ENCODE assay signal across 21 cellular contexts in the genomic region with DNA sequence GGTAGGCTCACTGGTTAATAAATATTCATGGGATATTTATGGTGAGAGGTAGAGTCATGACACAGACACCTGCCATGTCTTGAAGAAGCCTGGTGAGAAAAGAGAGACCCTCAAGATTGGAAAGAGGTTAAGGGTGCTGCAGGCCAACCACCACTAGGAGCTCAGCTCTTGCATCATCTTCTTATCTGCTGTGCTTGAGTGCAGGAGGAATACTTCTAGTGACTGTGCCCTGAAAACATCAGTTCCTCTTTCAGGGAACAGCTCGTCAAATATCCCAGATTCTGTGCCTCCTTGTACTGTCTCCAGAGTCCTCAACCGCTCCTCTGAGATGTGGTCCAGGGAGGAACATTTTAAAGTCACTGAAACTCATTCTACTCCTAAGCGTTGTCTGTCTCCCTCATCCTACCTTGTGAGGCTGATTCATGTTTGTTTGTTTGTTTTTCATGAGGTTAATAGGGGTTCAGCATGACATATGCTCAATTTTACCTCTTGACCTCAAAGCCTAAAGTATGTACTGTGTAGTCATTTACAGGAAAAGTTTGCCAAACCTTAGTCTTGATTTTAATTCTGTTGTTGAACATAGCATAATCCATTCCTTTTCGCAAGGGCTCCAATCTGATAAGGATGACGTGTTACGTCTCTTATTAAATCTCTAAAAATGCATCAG.
"Had no signal": no experiment of that assay in that cellular context is flagged by ENCODE, and none has a peak within 500 bp of the region (broad histone marks: within the 10 kb centered on the region; RNA-seq: fewer than 3 reads in every experiment).

No MANE protein-coding gene starts in this region.

- H3K4me1 ChIP-seq: breast epithelium, spleen, upper lobe of right lung had no signal

- H3K9me3 ChIP-seq: breast epithelium, spleen, thoracic aorta, upper lobe of right lung had no signal

- DNase-seq: activated CD4-positive, alpha-beta T cell treated with anti-CD3 and anti-CD28 coated beads, Interleukin-2, amount 50 U/mL, for 1 hour; activated CD4-positive, CD25-positive, alpha-beta regulatory T cell treated with anti-CD3 and anti-CD28 coated beads, Interleukin-2, amount 50 U/mL, for 72 hours; activated CD8-positive, alpha-beta memory T cell treated with anti-CD3 and anti-CD28 coated beads, Interleukin-2, amount 50 U/mL, for 4 hours; activated effector memory CD4-positive, alpha-beta T cell treated with anti-CD3 and anti-CD28 coated beads, Interleukin-2, amount 50 U/mL, for 16 hours; activated naive CD4-positive, alpha-beta T cell treated with anti-CD3 and anti-CD28 coated beads, Interleukin-2, amount 50 U/mL, for 16 hours; activated T-cell treated with anti-CD3 and anti-CD28 coated beads, Interleukin-2, amount 50 U/mL, for 4 hours; effector CD4-positive, alpha-beta T cell; foreskin melanocyte; glutamatergic neuron; hippocampal formation; occipital lobe; retina; spleen; stimulated activated CD4-positive, alpha-beta T cell treated with anti-CD3 and anti-CD28 coated beads, Interleukin-4, amount 100 ng/mL, for 4 hours; upper lobe of right lung had no signal

- H3K27ac ChIP-seq: breast epithelium, spleen, thoracic aorta, upper lobe of right lung, VCaP had no signal

- H3K4me1 Mint-ChIP-seq: stimulated activated memory B cell treated with anti-CD40 and anti-IgM and Interleukin-4, amounts not matched to agents 10 μg/mL and 1 μg/mL and 100 μg/mL, for 72 hours had no signal

- H3K27me3 ChIP-seq: breast epithelium, spleen, upper lobe of right lung had no signal

- ATAC-seq: activated T-cell treated with anti-CD3 and anti-CD28 coated beads, Interleukin-2, amount 50 U/mL, for 4 hours; stimulated activated memory B cell treated with anti-CD40 and anti-IgM and Interleukin-4, amounts not matched to agents 10 μg/mL and 1 μg/mL and 100 μg/mL, for 72 hours; upper lobe of right lung had no signal

- H3K4me3 Mint-ChIP-seq: activated T-cell treated with anti-CD3 and anti-CD28 coated beads, Interleukin-2, amount 50 U/mL, for 4 hours; stimulated activated memory B cell treated with anti-CD40 and anti-IgM and Interleukin-4, amounts not matched to agents 10 μg/mL and 1 μg/mL and 100 μg/mL, for 72 hours had no signal

- H3K27ac Mint-ChIP-seq: stimulated activated memory B cell treated with anti-CD40 and anti-IgM and Interleukin-4, amounts not matched to agents 10 μg/mL and 1 μg/mL and 100 μg/mL, for 72 hours had no signal

- H3K9me3 Mint-ChIP-seq: activated T-cell treated with anti-CD3 and anti-CD28 coated beads, Interleukin-2, amount 50 U/mL, for 4 hours had no signal

- H3K4me3 ChIP-seq: breast epithelium, spleen, thoracic aorta, upper lobe of right lung had no signal

- FAIRE-seq: astrocyte, keratinocyte had no signal

- H3K36me3 Mint-ChIP-seq: stimulated activated memory B cell treated with anti-CD40 and anti-IgM and Interleukin-4, amounts not matched to agents 10 μg/mL and 1 μg/mL and 100 μg/mL, for 72 hours had no signal

- H3K36me3 ChIP-seq: breast epithelium, spleen, thoracic aorta, upper lobe of right lung had no signal
